Comparison of ENCODE assay signal across 8 cellular contexts in genomic region chr3:20039082-20039764, GRCh38. TPM values are rescaled to one million over a fixed set of nuclear protein-coding genes. Genes with fewer than 3 reads are reported as not detected.
DNase-seq lines count a peak whose midpoint lies in the region; ATAC-seq, FAIRE-seq and TF ChIP-seq lines count a peak whose summit lies in the region.

No MANE protein-coding gene starts in this region.

- no peak overlapping the region for H2BK15ac ChIP-seq in H9 (ENCODE audit: low read depth, low read length)

- no peak overlapping the region for H4K91ac ChIP-seq in H9 (ENCODE audit: insufficient read length, low read depth, low read length)

- H3K56ac ChIP-seq in H9 (ENCODE audit: insufficient read length, low read depth, low read length) = no peak overlapping the region

- no peaks in the 10 kb centered on the region for H3K79me2 ChIP-seq in H9 (ENCODE audit: insufficient read depth, low read length)

- H3K36me3 Mint-ChIP-seq in H9 (ENCODE audit: insufficient read depth in 1 of 3, low read depth in 3 of 3) (no peaks in the 10 kb centered on the region), activated B cell treated with CpG ODN at 0.5 μM for 24 hours (ENCODE audit: low read depth) (peaks cover 2% of the 10 kb centered on the region)

- H3K79me1 ChIP-seq in H9 (ENCODE audit: insufficient read depth, low read depth, low read length, poor library complexity, severe bottlenecking) = no peaks in the 10 kb centered on the region

- no peak overlapping the region for H3K14ac ChIP-seq in H9 (ENCODE audit: insufficient read depth, low read length)

- H3K23me2 ChIP-seq in H9 (ENCODE audit: insufficient read length, low read depth, low read length, poor library complexity, severe bottlenecking) = peaks cover 12% of the 10 kb centered on the region

- POLR2A ChIA-PET in activated B cell treated with CpG ODN at 0.5 μM for 24 hours (lab: Charles Lee) = interaction anchor here (0.7 to 3.1 kb wide), 6 partner anchors 8 to 1615 kb away, joined by 3 to 38 read pairs (median 7); partner anchors contain the start of genes RAB5A and SGO1

- no peak overlapping the region for H3K23ac ChIP-seq in H9 (ENCODE audit: insufficient read length, low read depth, low read length)

- no peak overlapping the region for H2BK20ac ChIP-seq in H9 (ENCODE audit: low read depth, low read length, poor library complexity, severe bottlenecking)

- no peak for DNase-seq in H9
- no peak for DNase-seq in activated B cell treated with CpG ODN at 0.5 μM for 24 hours
- DNase-seq in iPS DF 6.9 (ENCODE audit: low read depth, low spot score) = no peak
- DNase-seq in hippocampal formation (lab: John Stamatoyannopoulos, UW) = no peak
- no peak for DNase-seq in NK-92 treated with Interleukin-12 subunit alpha and Interleukin-12 subunit beta, amount 100 ng/mL, for 24 hours (lab: John Stamatoyannopoulos, UW)
- DNase-seq in GM12891 (ENCODE audit: insufficient read length, low spot score) = no peak

- FAIRE-seq in GM12891 (lab: Jason Lieb, UNC) = no peak

- intact Hi-C loops in activated B cell treated with CpG ODN at 0.5 μM for 24 hours (cut with micrococcal nuclease) = loop anchor here (1.0 to 10.0 kb wide), 6 partner anchors 15 to 824 kb away; partner anchors contain the start of gene SGO1

- H3K27me3 Mint-ChIP-seq in H9 (ENCODE audit: low read depth) (peaks cover 17% of the 10 kb centered on the region), activated B cell treated with CpG ODN at 0.5 μM for 24 hours (no peaks in the 10 kb centered on the region)

- CTCF ChIA-PET in activated B cell treated with CpG ODN at 0.5 μM for 24 hours (lab: Charles Lee) = interaction anchor here (1.1 kb wide), 1 partner anchor 147 kb away, joined by 3 read pairs; the partner anchor contains the start of gene SGO1

- H2AFZ ChIP-seq in H9 (ENCODE audit: low read length) = no peak overlapping the region

- H3K27ac ChIP-seq in H9 (ENCODE audit: insufficient read length, low read depth, low read length) = no peak overlapping the region
- H3K27ac ChIP-seq in iPS DF 6.9 (ENCODE audit: low read length) = no peak overlapping the region
- peak overlapping the region; percentile 91 for H3K27ac ChIP-seq in skeletal muscle tissue (ENCODE audit: low read depth, low read length)

- no peak overlapping the region for H2AK5ac ChIP-seq in H9 (ENCODE audit: insufficient read length, low read length)

- no peak for TF ChIP-seq POLR2A in GM12891 (IDR thresholded peaks at IDR 0.05; ENCODE audit: low read depth, low read length)

- H4K5ac ChIP-seq in H9 (ENCODE audit: insufficient read length, low read depth, low read length) = no peak overlapping the region

- H3K9me3 Mint-ChIP-seq in H9 (no peaks in the 10 kb centered on the region), activated B cell treated with CpG ODN at 0.5 μM for 24 hours (no peaks in the 10 kb centered on the region)

- H3K27ac Mint-ChIP-seq in H9 = no peak overlapping the region
- H3K27ac Mint-ChIP-seq in activated B cell treated with CpG ODN at 0.5 μM for 24 hours = peak overlapping the region; percentile 94

- no CpG with 5 or more reads among the region's 14 CpGs for WGBS in H9 (ENCODE audit: extremely low coverage, insufficient read length, low lambda C conversion rate)
- WGBS in iPS DF 6.9 (ENCODE audit: insufficient coverage, insufficient read length) = 100% methylated on average over 1 of the region's 14 CpGs

- TF ChIP-seq CTCF in H9 (conservative IDR thresholded peaks at IDR 0.05) = no peak
- TF ChIP-seq CTCF in activated B cell treated with CpG ODN at 0.5 μM for 24 hours (IDR thresholded peaks at IDR 0.05) = no peak

- H3K4me1 ChIP-seq in H9 (ENCODE audit: insufficient read depth, low read length) = no peaks in the 10 kb centered on the region
- no peaks in the 10 kb centered on the region for H3K4me1 ChIP-seq in iPS DF 6.9 (ENCODE audit: control insufficient read depth, insufficient read depth, low read length)
- peaks cover 22 to 38% (median 31%) of the 10 kb centered on the region in 3 donors for H3K4me1 ChIP-seq in skeletal muscle tissue (ENCODE audit: control insufficient read depth in 3 of 3, insufficient read depth in 3 of 3, low read length in 3 of 3)

- H2BK12ac ChIP-seq in H9 (ENCODE audit: insufficient read length, low read depth, low read length) = no peak overlapping the region

- no peak overlapping the region for H2BK5ac ChIP-seq in H9 (ENCODE audit: insufficient read length, low read length)

- no peaks in the 10 kb centered on the region for H4K20me1 ChIP-seq in H9 (ENCODE audit: control insufficient read depth, insufficient read depth, insufficient read length)

- no peak overlapping the region for H4K8ac ChIP-seq in H9 (replicated peaks; ENCODE audit: insufficient read length, low read depth, low read length)

- H3K4me1 Mint-ChIP-seq in H9 (peaks cover 17 to 27% of the 10 kb centered on the region in 2 experiments), activated B cell treated with CpG ODN at 0.5 μM for 24 hours (peaks cover 46% of the 10 kb centered on the region)

- no peak overlapping the region for H3K18ac ChIP-seq in H9 (ENCODE audit: insufficient read length, low read depth, low read length)

- no peak overlapping the region for H3K4ac ChIP-seq in H9 (ENCODE audit: low read depth, low read length)

- H3K9me3 ChIP-seq in H9 (ENCODE audit: control insufficient read depth, low read depth, low read length) = no peaks in the 10 kb centered on the region
- H3K9me3 ChIP-seq in iPS DF 6.9 (ENCODE audit: control insufficient read depth, insufficient read depth, low read length) = no peaks in the 10 kb centered on the region; the same call in 1 of the 2 replicates
- H3K9me3 ChIP-seq in skeletal muscle tissue (ENCODE audit: control insufficient read depth in 3 of 3, low read length in 3 of 3) = no peaks in the 10 kb centered on the region

- H3K4me3 Mint-ChIP-seq in H9 = peak overlapping the region; percentile 70 to 85
- peak overlapping the region; percentile 91 for H3K4me3 Mint-ChIP-seq in activated B cell treated with CpG ODN at 0.5 μM for 24 hours

- H2BK120ac ChIP-seq in H9 (ENCODE audit: low read depth, low read length, poor library complexity, severe bottlenecking) = no peak overlapping the region

- no peaks in the 10 kb centered on the region for H3K27me3 ChIP-seq in H9 (ENCODE audit: insufficient read depth, low read length)
- H3K27me3 ChIP-seq in iPS DF 6.9 (ENCODE audit: control insufficient read depth, insufficient read depth, low read length) = no peaks in the 10 kb centered on the region
- H3K27me3 ChIP-seq in skeletal muscle tissue (ENCODE audit: control insufficient read depth in 3 of 3, insufficient read depth in 3 of 3, low read length in 3 of 3) = no peaks in the 10 kb centered on the region

- no peak for ATAC-seq in activated B cell treated with CpG ODN at 0.5 μM for 24 hours (ENCODE audit: low read depth)
- no peak for ATAC-seq in HG02981 (IDR thresholded peaks at IDR 0.05; ENCODE audit: unreplicated experiment)

- no peaks in the 10 kb centered on the region for H3K36me3 ChIP-seq in iPS DF 6.9 (ENCODE audit: control insufficient read depth, insufficient read depth, low read length)
- H3K36me3 ChIP-seq in skeletal muscle tissue (ENCODE audit: control insufficient read depth in 3 of 3, insufficient read depth in 3 of 3, low read length in 3 of 3) = no peaks in the 10 kb centered on the region

- H3K4me2 ChIP-seq in H9 (ENCODE audit: insufficient read depth, insufficient read length, low read length) = peak overlapping the region; percentile 26

- peak overlapping the region; percentile 58; the same call in 1 of the 2 replicates for H3K4me3 ChIP-seq in iPS DF 6.9 (ENCODE audit: low read length)
- H3K4me3 ChIP-seq in skeletal muscle tissue (ENCODE audit: low read length in 3 of 3) = peak overlapping the region; percentile 77 to 82 (median 79)

- no peak overlapping the region for H3T11ph ChIP-seq in H9 (ENCODE audit: low read length)

- no peak overlapping the region for H3K9ac ChIP-seq in H9 (ENCODE audit: extremely low read depth, insufficient read length, low read length)
- H3K9ac ChIP-seq in skeletal muscle tissue (ENCODE audit: low read depth in 1 of 3, low read length in 3 of 3) = peak overlapping the region; percentile 63 to 94 (median 76)

TF ChIP-seq in GM12891, 5 proteins besides CTCF, POLR2A, EP300 and RAD21:
- no peak for TF ChIP-seq POLR2AphosphoS5 (IDR thresholded peaks at IDR 0.05; ENCODE audit: low read depth, low read length)
- no peak for TF ChIP-seq SPI1 (IDR thresholded peaks at IDR 0.05; ENCODE audit: low read depth, low read length)
- no peak for TF ChIP-seq TAF1 (IDR thresholded peaks at IDR 0.05; ENCODE audit: low read depth, low read length)
- TF ChIP-seq PAX5 (IDR thresholded peaks at IDR 0.05; ENCODE audit: insufficient read depth, low read length, severe bottlenecking) = no peak
- no peak for TF ChIP-seq POU2F2 (IDR thresholded peaks at IDR 0.05; ENCODE audit: low read depth, low read length)

RNA-seq across cellular contexts. Expression of gene KAT2B, which starts 1.0 kb away (rescaled TPM):
- total RNA-seq in H9 (2021) (5.7 and 6.3 TPM in 2 replicates), activated B cell treated with CpG ODN at 0.5 μM for 24 hours (35.9 and 36.8 TPM in 2 replicates), skeletal muscle tissue (8.4 TPM)
- polyA plus RNA-seq in GM12891 (2012; ENCODE audit: low read depth, missing spikeins) = 4.9 TPM

RNA-seq across cellular contexts. Expression of gene PP2D1, which starts 27.2 kb away (rescaled TPM):
- total RNA-seq in H9 (2021) (not detected in 2 replicates), activated B cell treated with CpG ODN at 0.5 μM for 24 hours (not detected in 2 replicates), skeletal muscle tissue (not detected)
- 0.18 TPM for polyA plus RNA-seq in GM12891 (2012; ENCODE audit: low read depth, missing spikeins)
